Comparison of ENCODE assay signal across 26 cellular contexts in the genomic region with DNA sequence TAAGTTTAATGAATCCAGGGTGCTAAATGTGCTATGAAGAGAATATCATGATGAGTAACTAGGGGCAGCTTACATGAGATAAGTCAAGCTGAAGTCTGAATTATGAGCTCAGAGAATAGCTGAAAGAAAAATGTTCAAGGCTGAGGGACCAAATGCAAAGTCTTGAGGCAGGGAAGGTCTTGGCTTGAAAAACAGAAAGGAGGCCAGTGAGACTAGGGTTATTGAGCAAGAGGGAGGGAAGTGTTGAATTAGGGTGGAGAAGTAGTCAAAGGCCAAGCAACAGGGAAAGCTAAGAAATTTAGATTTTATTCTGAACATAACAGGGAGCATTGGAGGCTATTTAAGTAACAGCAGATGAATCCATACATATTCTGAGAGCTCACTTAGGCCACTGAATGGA.
"Had no signal": no experiment of that assay in that cellular context is flagged by ENCODE, and none has a peak within 500 bp of the region (broad histone marks: within the 10 kb centered on the region; RNA-seq: fewer than 3 reads in every experiment).

No MANE protein-coding gene starts in this region.

- H3K27me3 ChIP-seq: pancreas, right lobe of liver, thyroid gland, upper lobe of left lung had no signal

- H3K4me3 ChIP-seq: pancreas, prostate gland, right lobe of liver, sigmoid colon, stomach, thoracic aorta, thyroid gland, tibial nerve, upper lobe of left lung, vagina had no signal

- H3K9me3 ChIP-seq: neutrophil, pancreas, prostate gland, right lobe of liver, sigmoid colon, thoracic aorta, thyroid gland, tibial nerve, vagina had no signal

- H3K4me1 ChIP-seq: pancreas, prostate gland, right lobe of liver, sigmoid colon, stomach, thyroid gland, tibial nerve, upper lobe of left lung, vagina had no signal

- H3K36me3 ChIP-seq: neutrophil, pancreas, prostate gland, right lobe of liver, sigmoid colon, stomach, thoracic aorta, thyroid gland, tibial nerve, upper lobe of left lung, vagina had no signal

- H3K27ac ChIP-seq: neutrophil, pancreas, prostate gland, right lobe of liver, sigmoid colon, stomach, thoracic aorta, thyroid gland, tibial nerve, upper lobe of left lung, vagina had no signal

- DNase-seq: naive thymus-derived CD8-positive, alpha-beta T cell; nephron progenitor cell; nucleus accumbens; pancreas; retina; right cardiac atrium; right lobe of liver; sigmoid colon; small intestine; stimulated activated CD4-positive, alpha-beta T cell treated with anti-CD3 and anti-CD28 coated beads, Interleukin-15, amount 100 ng/mL, for 24 hours; stimulated activated CD4-positive, alpha-beta T cell treated with anti-CD3 and anti-CD28 coated beads, Interleukin-2, amount 100 ng/mL, for 24 hours; stimulated activated CD4-positive, alpha-beta T cell treated with anti-CD3 and anti-CD28 coated beads, Interleukin-2, amount 100 ng/mL, for 48 hours; stimulated activated CD4-positive, alpha-beta T cell treated with anti-CD3 and anti-CD28 coated beads, Interleukin-4, amount 100 ng/mL, for 24 hours; stimulated activated naive B cell treated with anti-CD40 and anti-IgM and Interleukin-4, amounts not matched to agents 10 μg/mL and 1 μg/mL and 100 μg/mL, for 72 hours; stimulated activated naive CD4-positive, alpha-beta T cell treated with Interleukin-2 at 50 U/mL for 16 hours; stomach; thyroid gland; trophoblast cell; upper lobe of left lung had no signal

- ATAC-seq: naive thymus-derived CD8-positive, alpha-beta T cell; natural killer cell treated with Interleukin-12 subunit alpha and Interleukin-12 subunit beta and Interleukin-15 and Interleukin-18, amount 100 ng/mL, for 72 hours; pancreas; right lobe of liver; stimulated activated effector memory CD8-positive, alpha-beta T cell treated with anti-CD3 and anti-CD28 coated beads, Interleukin-12 subunit alpha, Interleukin-12 subunit beta, amount 100 ng/mL, for 72 hours; stimulated activated naive B cell treated with anti-CD40 and anti-IgM and Interleukin-4, amounts not matched to agents 10 μg/mL and 1 μg/mL and 100 μg/mL, for 72 hours had no signal
